1 cellular context compared by ENCODE assay signal in the genomic region with DNA sequence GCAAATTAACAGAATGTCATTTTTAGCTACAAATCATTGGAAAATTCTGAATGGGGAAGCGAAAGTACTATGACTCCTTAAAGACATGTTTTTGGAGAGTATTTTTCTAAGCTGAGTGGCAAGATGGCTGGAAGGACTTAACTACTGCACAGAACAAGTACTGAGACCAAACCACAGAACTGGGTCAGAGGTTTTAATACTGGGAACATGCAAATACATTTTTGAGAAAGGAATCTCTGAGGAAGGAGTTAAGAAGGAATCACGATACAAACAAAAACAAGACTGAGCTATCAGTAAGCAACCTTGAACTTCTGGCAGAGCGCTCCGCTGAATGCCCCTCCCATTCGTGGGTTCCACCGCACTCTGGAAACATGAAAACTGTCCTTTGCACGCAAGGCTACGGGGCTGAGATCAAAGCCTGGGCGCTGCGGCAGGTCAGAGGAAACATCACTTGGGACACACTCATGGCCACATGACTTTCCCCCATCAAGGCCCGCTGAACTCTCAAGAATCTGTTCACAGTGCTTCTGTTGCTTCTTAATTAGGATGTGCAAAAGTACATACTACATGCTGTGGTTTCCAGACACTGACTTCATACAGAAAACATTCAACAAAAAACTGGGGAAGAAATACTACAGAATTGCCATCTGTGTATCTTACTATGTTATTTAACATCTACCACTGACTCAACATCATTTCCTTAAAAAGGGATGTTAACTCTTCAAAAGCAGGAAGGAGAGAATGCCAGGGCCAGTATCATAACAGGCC.
TF ChIP-seq lines count a peak whose summit lies in the region.

No MANE protein-coding gene starts in this region.

TF ChIP-seq in HepG2, 621 proteins besides CTCF, POLR2A, EP300 and RAD21 (continued from another document and continues in another):
- TF ChIP-seq, protein P1, sequence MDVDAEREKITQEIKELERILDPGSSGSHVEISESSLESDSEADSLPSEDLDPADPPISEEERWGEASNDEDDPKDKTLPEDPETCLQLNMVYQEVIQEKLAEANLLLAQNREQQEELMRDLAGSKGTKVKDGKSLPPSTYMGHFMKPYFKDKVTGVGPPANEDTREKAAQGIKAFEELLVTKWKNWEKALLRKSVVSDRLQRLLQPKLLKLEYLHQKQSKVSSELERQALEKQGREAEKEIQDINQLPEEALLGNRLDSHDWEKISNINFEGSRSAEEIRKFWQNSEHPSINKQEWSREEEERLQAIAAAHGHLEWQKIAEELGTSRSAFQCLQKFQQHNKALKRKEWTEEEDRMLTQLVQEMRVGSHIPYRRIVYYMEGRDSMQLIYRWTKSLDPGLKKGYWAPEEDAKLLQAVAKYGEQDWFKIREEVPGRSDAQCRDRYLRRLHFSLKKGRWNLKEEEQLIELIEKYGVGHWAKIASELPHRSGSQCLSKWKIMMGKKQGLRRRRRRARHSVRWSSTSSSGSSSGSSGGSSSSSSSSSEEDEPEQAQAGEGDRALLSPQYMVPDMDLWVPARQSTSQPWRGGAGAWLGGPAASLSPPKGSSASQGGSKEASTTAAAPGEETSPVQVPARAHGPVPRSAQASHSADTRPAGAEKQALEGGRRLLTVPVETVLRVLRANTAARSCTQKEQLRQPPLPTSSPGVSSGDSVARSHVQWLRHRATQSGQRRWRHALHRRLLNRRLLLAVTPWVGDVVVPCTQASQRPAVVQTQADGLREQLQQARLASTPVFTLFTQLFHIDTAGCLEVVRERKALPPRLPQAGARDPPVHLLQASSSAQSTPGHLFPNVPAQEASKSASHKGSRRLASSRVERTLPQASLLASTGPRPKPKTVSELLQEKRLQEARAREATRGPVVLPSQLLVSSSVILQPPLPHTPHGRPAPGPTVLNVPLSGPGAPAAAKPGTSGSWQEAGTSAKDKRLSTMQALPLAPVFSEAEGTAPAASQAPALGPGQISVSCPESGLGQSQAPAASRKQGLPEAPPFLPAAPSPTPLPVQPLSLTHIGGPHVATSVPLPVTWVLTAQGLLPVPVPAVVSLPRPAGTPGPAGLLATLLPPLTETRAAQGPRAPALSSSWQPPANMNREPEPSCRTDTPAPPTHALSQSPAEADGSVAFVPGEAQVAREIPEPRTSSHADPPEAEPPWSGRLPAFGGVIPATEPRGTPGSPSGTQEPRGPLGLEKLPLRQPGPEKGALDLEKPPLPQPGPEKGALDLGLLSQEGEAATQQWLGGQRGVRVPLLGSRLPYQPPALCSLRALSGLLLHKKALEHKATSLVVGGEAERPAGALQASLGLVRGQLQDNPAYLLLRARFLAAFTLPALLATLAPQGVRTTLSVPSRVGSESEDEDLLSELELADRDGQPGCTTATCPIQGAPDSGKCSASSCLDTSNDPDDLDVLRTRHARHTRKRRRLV (CRISPR knock-in tag; IDR thresholded peaks at IDR 0.05): no peak
- TF ChIP-seq, protein P2, sequence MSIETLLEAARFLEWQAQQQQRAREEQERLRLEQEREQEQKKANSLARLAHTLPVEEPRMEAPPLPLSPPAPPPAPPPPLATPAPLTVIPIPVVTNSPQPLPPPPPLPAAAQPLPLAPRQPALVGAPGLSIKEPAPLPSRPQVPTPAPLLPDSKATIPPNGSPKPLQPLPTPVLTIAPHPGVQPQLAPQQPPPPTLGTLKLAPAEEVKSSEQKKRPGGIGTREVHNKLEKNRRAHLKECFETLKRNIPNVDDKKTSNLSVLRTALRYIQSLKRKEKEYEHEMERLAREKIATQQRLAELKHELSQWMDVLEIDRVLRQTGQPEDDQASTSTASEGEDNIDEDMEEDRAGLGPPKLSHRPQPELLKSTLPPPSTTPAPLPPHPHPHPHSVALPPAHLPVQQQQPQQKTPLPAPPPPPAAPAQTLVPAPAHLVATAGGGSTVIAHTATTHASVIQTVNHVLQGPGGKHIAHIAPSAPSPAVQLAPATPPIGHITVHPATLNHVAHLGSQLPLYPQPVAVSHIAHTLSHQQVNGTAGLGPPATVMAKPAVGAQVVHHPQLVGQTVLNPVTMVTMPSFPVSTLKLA (IDR thresholded peaks at IDR 0.05): peak; percentile 53
- TF ChIP-seq, protein P3, sequence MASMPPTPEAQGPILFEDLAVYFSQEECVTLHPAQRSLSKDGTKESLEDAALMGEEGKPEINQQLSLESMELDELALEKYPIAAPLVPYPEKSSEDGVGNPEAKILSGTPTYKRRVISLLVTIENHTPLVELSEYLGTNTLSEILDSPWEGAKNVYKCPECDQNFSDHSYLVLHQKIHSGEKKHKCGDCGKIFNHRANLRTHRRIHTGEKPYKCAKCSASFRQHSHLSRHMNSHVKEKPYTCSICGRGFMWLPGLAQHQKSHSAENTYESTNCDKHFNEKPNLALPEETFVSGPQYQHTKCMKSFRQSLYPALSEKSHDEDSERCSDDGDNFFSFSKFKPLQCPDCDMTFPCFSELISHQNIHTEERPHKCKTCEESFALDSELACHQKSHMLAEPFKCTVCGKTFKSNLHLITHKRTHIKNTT (CRISPR knock-in tag; IDR thresholded peaks at IDR 0.05): no peak
- no peak for TF ChIP-seq ATRX (CRISPR knock-in tag; IDR thresholded peaks at IDR 0.05; ENCODE audit: borderline replicate concordance)
- TF ChIP-seq ZNF781 (CRISPR knock-in tag; IDR thresholded peaks at IDR 0.05; ENCODE audit: borderline replicate concordance, not compliant biosample characterization): peak; percentile 56
- TF ChIP-seq EED (CRISPR knock-in tag; IDR thresholded peaks at IDR 0.05): peak; percentile 49; the same call in 1 of the 2 replicates
- 0 out of 2 replicates have a peak, but pooled peaks have one; percentile 79 for TF ChIP-seq GLI4 (CRISPR knock-in tag; IDR thresholded peaks at IDR 0.05; ENCODE audit: borderline replicate concordance)
- TF ChIP-seq, protein P4, sequence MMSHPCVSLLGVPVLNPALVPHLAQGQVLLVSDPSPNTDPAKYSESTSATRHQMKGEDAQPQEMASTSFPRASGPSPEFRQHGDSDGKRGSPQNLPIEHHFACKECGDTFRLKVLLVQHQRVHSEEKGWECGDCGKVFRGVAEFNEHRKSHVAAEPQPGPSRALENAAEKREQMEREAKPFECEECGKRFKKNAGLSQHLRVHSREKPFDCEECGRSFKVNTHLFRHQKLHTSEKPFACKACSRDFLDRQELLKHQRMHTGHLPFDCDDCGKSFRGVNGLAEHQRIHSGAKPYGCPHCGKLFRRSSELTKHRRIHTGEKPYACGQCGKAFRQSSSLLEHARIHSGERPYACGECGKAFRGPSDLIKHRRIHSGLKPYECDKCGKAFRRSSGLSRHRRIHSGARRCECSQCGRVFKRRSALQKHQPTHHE (CRISPR knock-in tag; IDR thresholded peaks at IDR 0.05; ENCODE audit: borderline replicate concordance): peak; percentile 65; the same call in 1 of the 2 replicates
- peak; percentile 98 for TF ChIP-seq TGIF2 (CRISPR knock-in tag; IDR thresholded peaks at IDR 0.05)
- no peak for TF ChIP-seq RFX5 (IDR thresholded peaks at IDR 0.05; ENCODE audit: low read depth, low read length)
- no peak; the same call in 1 of the 2 replicates for TF ChIP-seq GZF1 (CRISPR knock-in tag; IDR thresholded peaks at IDR 0.05)
- peak; percentile 99 for TF ChIP-seq TARDBP (CRISPR knock-in tag; IDR thresholded peaks at IDR 0.05)
- TF ChIP-seq, protein P5, sequence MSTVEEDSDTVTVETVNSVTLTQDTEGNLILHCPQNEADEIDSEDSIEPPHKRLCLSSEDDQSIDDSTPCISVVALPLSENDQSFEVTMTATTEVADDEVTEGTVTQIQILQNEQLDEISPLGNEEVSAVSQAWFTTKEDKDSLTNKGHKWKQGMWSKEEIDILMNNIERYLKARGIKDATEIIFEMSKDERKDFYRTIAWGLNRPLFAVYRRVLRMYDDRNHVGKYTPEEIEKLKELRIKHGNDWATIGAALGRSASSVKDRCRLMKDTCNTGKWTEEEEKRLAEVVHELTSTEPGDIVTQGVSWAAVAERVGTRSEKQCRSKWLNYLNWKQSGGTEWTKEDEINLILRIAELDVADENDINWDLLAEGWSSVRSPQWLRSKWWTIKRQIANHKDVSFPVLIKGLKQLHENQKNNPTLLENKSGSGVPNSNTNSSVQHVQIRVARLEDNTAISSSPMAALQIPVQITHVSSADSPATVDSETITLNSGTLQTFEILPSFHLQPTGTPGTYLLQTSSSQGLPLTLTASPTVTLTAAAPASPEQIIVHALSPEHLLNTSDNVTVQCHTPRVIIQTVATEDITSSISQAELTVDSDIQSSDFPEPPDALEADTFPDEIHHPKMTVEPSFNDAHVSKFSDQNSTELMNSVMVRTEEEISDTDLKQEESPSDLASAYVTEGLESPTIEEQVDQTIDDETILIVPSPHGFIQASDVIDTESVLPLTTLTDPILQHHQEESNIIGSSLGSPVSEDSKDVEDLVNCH (CRISPR knock-in tag; IDR thresholded peaks at IDR 0.05): no peak
- peak; percentile 53; the same call in 1 of the 2 replicates for TF ChIP-seq ZNF431 (CRISPR knock-in tag; IDR thresholded peaks at IDR 0.05; ENCODE audit: borderline replicate concordance, low read depth)
- TF ChIP-seq MAFK (conservative IDR thresholded peaks at IDR 0.05 in 1 of 2, IDR thresholded peaks at IDR 0.05 in 1 of 2; ENCODE audit: low read length in 2 of 2): no peak
- TF ChIP-seq, protein P6, sequence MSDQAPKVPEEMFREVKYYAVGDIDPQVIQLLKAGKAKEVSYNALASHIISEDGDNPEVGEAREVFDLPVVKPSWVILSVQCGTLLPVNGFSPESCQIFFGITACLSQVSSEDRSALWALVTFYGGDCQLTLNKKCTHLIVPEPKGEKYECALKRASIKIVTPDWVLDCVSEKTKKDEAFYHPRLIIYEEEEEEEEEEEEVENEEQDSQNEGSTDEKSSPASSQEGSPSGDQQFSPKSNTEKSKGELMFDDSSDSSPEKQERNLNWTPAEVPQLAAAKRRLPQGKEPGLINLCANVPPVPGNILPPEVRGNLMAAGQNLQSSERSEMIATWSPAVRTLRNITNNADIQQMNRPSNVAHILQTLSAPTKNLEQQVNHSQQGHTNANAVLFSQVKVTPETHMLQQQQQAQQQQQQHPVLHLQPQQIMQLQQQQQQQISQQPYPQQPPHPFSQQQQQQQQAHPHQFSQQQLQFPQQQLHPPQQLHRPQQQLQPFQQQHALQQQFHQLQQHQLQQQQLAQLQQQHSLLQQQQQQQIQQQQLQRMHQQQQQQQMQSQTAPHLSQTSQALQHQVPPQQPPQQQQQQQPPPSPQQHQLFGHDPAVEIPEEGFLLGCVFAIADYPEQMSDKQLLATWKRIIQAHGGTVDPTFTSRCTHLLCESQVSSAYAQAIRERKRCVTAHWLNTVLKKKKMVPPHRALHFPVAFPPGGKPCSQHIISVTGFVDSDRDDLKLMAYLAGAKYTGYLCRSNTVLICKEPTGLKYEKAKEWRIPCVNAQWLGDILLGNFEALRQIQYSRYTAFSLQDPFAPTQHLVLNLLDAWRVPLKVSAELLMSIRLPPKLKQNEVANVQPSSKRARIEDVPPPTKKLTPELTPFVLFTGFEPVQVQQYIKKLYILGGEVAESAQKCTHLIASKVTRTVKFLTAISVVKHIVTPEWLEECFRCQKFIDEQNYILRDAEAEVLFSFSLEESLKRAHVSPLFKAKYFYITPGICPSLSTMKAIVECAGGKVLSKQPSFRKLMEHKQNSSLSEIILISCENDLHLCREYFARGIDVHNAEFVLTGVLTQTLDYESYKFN (CRISPR knock-in tag; conservative IDR thresholded peaks at IDR 0.05): peak; percentile 98
- TF ChIP-seq ZSCAN22 (CRISPR knock-in tag; IDR thresholded peaks at IDR 0.05): peak; percentile 42; the same call in 1 of the 2 replicates
- TF ChIP-seq ARNT (IDR thresholded peaks at IDR 0.05): peak; percentile 98
- TF ChIP-seq, protein P7, sequence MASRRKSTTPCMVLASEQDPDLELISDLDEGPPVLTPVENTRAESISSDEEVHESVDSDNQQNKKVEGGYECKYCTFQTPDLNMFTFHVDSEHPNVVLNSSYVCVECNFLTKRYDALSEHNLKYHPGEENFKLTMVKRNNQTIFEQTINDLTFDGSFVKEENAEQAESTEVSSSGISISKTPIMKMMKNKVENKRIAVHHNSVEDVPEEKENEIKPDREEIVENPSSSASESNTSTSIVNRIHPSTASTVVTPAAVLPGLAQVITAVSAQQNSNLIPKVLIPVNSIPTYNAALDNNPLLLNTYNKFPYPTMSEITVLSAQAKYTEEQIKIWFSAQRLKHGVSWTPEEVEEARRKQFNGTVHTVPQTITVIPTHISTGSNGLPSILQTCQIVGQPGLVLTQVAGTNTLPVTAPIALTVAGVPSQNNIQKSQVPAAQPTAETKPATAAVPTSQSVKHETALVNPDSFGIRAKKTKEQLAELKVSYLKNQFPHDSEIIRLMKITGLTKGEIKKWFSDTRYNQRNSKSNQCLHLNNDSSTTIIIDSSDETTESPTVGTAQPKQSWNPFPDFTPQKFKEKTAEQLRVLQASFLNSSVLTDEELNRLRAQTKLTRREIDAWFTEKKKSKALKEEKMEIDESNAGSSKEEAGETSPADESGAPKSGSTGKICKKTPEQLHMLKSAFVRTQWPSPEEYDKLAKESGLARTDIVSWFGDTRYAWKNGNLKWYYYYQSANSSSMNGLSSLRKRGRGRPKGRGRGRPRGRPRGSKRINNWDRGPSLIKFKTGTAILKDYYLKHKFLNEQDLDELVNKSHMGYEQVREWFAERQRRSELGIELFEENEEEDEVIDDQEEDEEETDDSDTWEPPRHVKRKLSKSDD (CRISPR knock-in tag; IDR thresholded peaks at IDR 0.05; ENCODE audit: low read depth): peak; percentile 93
- no peak for TF ChIP-seq ZNF180 (CRISPR knock-in tag; IDR thresholded peaks at IDR 0.05; ENCODE audit: borderline replicate concordance, low read depth)
- TF ChIP-seq, protein P8, sequence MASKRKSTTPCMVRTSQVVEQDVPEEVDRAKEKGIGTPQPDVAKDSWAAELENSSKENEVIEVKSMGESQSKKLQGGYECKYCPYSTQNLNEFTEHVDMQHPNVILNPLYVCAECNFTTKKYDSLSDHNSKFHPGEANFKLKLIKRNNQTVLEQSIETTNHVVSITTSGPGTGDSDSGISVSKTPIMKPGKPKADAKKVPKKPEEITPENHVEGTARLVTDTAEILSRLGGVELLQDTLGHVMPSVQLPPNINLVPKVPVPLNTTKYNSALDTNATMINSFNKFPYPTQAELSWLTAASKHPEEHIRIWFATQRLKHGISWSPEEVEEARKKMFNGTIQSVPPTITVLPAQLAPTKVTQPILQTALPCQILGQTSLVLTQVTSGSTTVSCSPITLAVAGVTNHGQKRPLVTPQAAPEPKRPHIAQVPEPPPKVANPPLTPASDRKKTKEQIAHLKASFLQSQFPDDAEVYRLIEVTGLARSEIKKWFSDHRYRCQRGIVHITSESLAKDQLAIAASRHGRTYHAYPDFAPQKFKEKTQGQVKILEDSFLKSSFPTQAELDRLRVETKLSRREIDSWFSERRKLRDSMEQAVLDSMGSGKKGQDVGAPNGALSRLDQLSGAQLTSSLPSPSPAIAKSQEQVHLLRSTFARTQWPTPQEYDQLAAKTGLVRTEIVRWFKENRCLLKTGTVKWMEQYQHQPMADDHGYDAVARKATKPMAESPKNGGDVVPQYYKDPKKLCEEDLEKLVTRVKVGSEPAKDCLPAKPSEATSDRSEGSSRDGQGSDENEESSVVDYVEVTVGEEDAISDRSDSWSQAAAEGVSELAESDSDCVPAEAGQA (IDR thresholded peaks at IDR 0.05; ENCODE audit: low read depth): peak; percentile 87
- TF ChIP-seq, protein P8 (CRISPR knock-in tag; IDR thresholded peaks at IDR 0.05; ENCODE audit: borderline replicate concordance): no peak
- no peak for TF ChIP-seq PRMT3 (CRISPR knock-in tag; IDR thresholded peaks at IDR 0.05; ENCODE audit: borderline replicate concordance, low read depth)
